ENCODE assay signal across 30 cellular contexts in genomic region chr4:12987284-12987683, GRCh38.
"Had no signal": no experiment of that assay in that cellular context is flagged by ENCODE, and none has a peak within 500 bp of the region (broad histone marks: within the 10 kb centered on the region; RNA-seq: fewer than 3 reads in every experiment).

No MANE protein-coding gene starts in this region.

- H3K4me3 ChIP-seq: MG63, PC-9, SJCRH30, SK-N-MC had no signal

- H3K27ac ChIP-seq: PC-9, RWPE1, SJCRH30, SK-N-MC had no signal

- DNase-seq: Kasumi-1, MG63, MV-4-11, NCI-H1092, NCI-H1105, NCI-H1436, NCI-H146, NCI-H1694, NCI-H1930, NCI-H2081 treated with DMSO at 0.1 percent for 48 hours, NCI-H2107, NCI-H2171, NCI-H226, NCI-H446 treated with DMSO at 0.1 percent for 48 hours, NCI-H510A, NCI-H526, NCI-H69, NCI-H748 treated with DMSO at 0.1 percent for 48 hours, NCI-H82, PC-9, SHP77, SIG-M5, SJCRH30, T-cell, T-helper 17 cell had no signal

- ATAC-seq: Panc1, Right ventricle myocardium inferior, SK-N-SH treated with all-trans-retinoic acid at 6 μM for 48 hours, T-cell, T-helper 17 cell had no signal

- H3K9me3 ChIP-seq: MG63, SJCRH30 had no signal

- H3K4me1 ChIP-seq: SJCRH30 had no signal

- H2AFZ ChIP-seq: PC-9 had no signal

- H3K4me2 ChIP-seq: PC-9 had no signal

- H3K36me3 ChIP-seq: MG63, SJCRH30 had no signal

- H3K27me3 ChIP-seq: MG63, SJCRH30 had no signal
